In the genomic region with DNA sequence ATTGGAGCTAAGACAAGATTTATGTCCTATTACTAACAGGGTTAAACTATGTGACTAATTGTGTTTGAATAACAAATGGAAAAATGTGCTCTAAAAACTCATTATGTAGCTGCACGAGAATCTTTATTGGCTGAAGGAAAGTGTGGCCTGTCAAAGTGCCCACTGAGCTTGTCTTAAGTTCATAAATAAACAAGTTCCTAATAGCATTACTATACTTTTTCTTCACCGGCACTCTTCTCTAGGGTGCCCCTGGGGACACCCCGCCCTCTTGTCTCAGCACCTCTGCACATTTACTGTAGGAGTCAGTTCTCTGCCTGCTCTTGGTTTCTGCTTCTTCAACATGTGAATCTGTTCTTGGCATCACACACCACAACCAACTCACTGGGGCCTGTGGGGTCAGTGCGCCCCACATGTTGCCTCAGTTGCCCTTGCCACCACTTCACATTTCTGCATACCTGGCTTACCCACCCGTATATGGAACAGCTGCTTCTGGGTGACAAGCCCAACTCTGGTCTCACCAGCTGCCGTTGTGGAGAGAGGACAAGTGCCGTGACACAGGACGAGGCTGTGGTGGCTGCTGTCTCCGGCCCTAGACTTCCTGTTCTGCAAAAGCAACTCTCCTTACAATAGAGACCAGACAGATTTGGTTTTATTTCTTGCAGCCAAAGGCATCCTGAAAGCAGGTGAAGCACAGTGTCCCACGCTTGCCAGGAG, we compare ENCODE assay signal across 9 cellular contexts.
A peak's percentile ranks its signal among the peaks of the same experiment; 100 is the strongest.
DNase-seq lines count a peak whose midpoint lies in the region; ATAC-seq and FAIRE-seq lines count a peak whose summit lies in the region.
"Had no signal": no experiment of that assay in that cellular context is flagged by ENCODE, and none has a peak within 500 bp of the region (broad histone marks: within the 10 kb centered on the region; RNA-seq: fewer than 3 reads in every experiment).

No MANE protein-coding gene starts in this region.

- H3K9me3 ChIP-seq in BLaER1 treated with 17β-estradiol and CSF1 and Interleukin-3, amounts not matched to agents 10 nM and 100 nM (replicated peaks in 1 of 11) = peaks cover 0 to 4% (median 0%) of the 10 kb centered on the region in 11 experiments; a peak in 2 of 22 replicates

- H3K4me3 Mint-ChIP-seq in activated CD8-positive, alpha-beta T cell treated with anti-CD3 and anti-CD28 coated beads, Interleukin-2, amount 10 ng/mL, durations not matched to agents 7 days and 5 days = peak overlapping the region; percentile 75

- no peak for DNase-seq in GM19239 (ENCODE audit: insufficient read length, low spot score)
- peak; percentile 65 for DNase-seq in activated CD8-positive, alpha-beta T cell treated with anti-CD3 and anti-CD28 coated beads, Interleukin-2, amount 10 ng/mL, durations not matched to agents 7 days and 5 days
- no peak for DNase-seq in NCI-H526 treated with DMSO at 0.1 percent for 48 hours (lab: John Stamatoyannopoulos, UW)
- DNase-seq in NCI-H1417 treated with DMSO at 0.1 percent for 48 hours (lab: John Stamatoyannopoulos, UW) = no peak
- DNase-seq in hippocampal formation (lab: John Stamatoyannopoulos, UW) = no peak
- no peak for DNase-seq in stimulated activated CD4-positive, alpha-beta T cell treated with anti-CD3 and anti-CD28 coated beads, Interleukin-1b, Interleukin-23, amount 100 ng/mL, for 48 hours
- DNase-seq: dermis blood vessel endothelial cell had no signal

- H3K4me1 Mint-ChIP-seq in activated CD8-positive, alpha-beta T cell treated with anti-CD3 and anti-CD28 coated beads, Interleukin-2, amount 10 ng/mL, durations not matched to agents 7 days and 5 days (ENCODE audit: low read depth) = peaks cover 81% of the 10 kb centered on the region

- peaks cover 68 to 96% (median 87%) of the 10 kb centered on the region in 10 experiments for H3K4me1 ChIP-seq in BLaER1 treated with 17β-estradiol and CSF1 and Interleukin-3, amounts not matched to agents 10 nM and 100 nM

- H3K27me3 Mint-ChIP-seq in activated CD8-positive, alpha-beta T cell treated with anti-CD3 and anti-CD28 coated beads, Interleukin-2, amount 10 ng/mL, durations not matched to agents 7 days and 5 days (ENCODE audit: low read depth) = no peaks in the 10 kb centered on the region

- peak overlapping the region in 3 of 10 experiments; percentile 11 to 14 (median 13); a peak in 1 of 20 replicates for H3K4me3 ChIP-seq in BLaER1 treated with 17β-estradiol and CSF1 and Interleukin-3, amounts not matched to agents 10 nM and 100 nM

- H3K9me3 Mint-ChIP-seq in activated CD8-positive, alpha-beta T cell treated with anti-CD3 and anti-CD28 coated beads, Interleukin-2, amount 10 ng/mL, durations not matched to agents 7 days and 5 days (ENCODE audit: insufficient read depth) = no peaks in the 10 kb centered on the region

- no peak overlapping the region for H3K9ac ChIP-seq in BLaER1 treated with 17β-estradiol and CSF1 and Interleukin-3, amounts not matched to agents 10 nM and 100 nM

- H3K36me3 ChIP-seq in BLaER1 treated with 17β-estradiol and CSF1 and Interleukin-3, amounts not matched to agents 10 nM and 100 nM = peaks cover 12 to 74% (median 48%) of the 10 kb centered on the region in 11 experiments; a peak in 21 of 22 replicates

- H3K36me3 Mint-ChIP-seq in activated CD8-positive, alpha-beta T cell treated with anti-CD3 and anti-CD28 coated beads, Interleukin-2, amount 10 ng/mL, durations not matched to agents 7 days and 5 days (ENCODE audit: low read depth) = peaks cover 4% of the 10 kb centered on the region

- peak; percentile 48 for ATAC-seq in HG03108 (IDR thresholded peaks at IDR 0.05; ENCODE audit: unreplicated experiment)
- peak; percentile 55 for ATAC-seq in activated CD8-positive, alpha-beta T cell treated with anti-CD3 and anti-CD28 coated beads, Interleukin-2, amount 10 ng/mL, durations not matched to agents 7 days and 5 days

- peak overlapping the region; percentile 86 for H3K27ac Mint-ChIP-seq in activated CD8-positive, alpha-beta T cell treated with anti-CD3 and anti-CD28 coated beads, Interleukin-2, amount 10 ng/mL, durations not matched to agents 7 days and 5 days

- H3K4me2 ChIP-seq in BLaER1 treated with 17β-estradiol and CSF1 and Interleukin-3, amounts not matched to agents 10 nM and 100 nM = peak overlapping the region; percentile 73 to 96 (median 86)

- CTCF ChIA-PET in activated CD8-positive, alpha-beta T cell treated with anti-CD3 and anti-CD28 coated beads, Interleukin-2, amount 10 ng/mL, durations not matched to agents 7 days and 5 days (lab: Charles Lee) = interaction anchor here (0.7 to 6.2 kb wide), 12 partner anchors 12 to 193 kb away, joined by 3 to 30 read pairs (median 4); no protein-coding TSS in a partner anchor

- POLR2A ChIA-PET in activated CD8-positive, alpha-beta T cell treated with anti-CD3 and anti-CD28 coated beads, Interleukin-2, amount 10 ng/mL, durations not matched to agents 7 days and 5 days (lab: Charles Lee) = interaction anchor here (0.6 kb wide), 1 partner anchor 460 kb away, joined by 5 read pairs; no protein-coding TSS in a partner anchor

- peak overlapping the region in 6 of 11 experiments; percentile 6 to 30 (median 14); a peak in 7 of 22 replicates for H3K27ac ChIP-seq in BLaER1 treated with 17β-estradiol and CSF1 and Interleukin-3, amounts not matched to agents 10 nM and 100 nM

- peak; percentile 93 for FAIRE-seq in GM19239 (lab: Jason Lieb, UNC)

- H4K20me1 ChIP-seq in BLaER1 treated with 17β-estradiol and CSF1 and Interleukin-3, amounts not matched to agents 10 nM and 100 nM = peaks cover 28 to 83% (median 59%) of the 10 kb centered on the region in 11 experiments; a peak in 21 of 22 replicates

- no peaks in the 10 kb centered on the region for H3K27me3 ChIP-seq in BLaER1 treated with 17β-estradiol and CSF1 and Interleukin-3, amounts not matched to agents 10 nM and 100 nM
